Comparison of ENCODE assay signal across 9 cellular contexts in genomic region chr10:65570143-65571010, GRCh38.
DNase-seq lines count a peak whose midpoint lies in the region; ATAC-seq and TF ChIP-seq lines count a peak whose summit lies in the region.
"Had no signal": no experiment of that assay in that cellular context is flagged by ENCODE, and none has a peak within 500 bp of the region (broad histone marks: within the 10 kb centered on the region; RNA-seq: fewer than 3 reads in every experiment).

No MANE protein-coding gene starts in this region.

- POLR2A ChIA-PET in RWPE1 (lab: Yijun Ruan, JAX; ENCODE audit: low non-redundant PET): no interaction called here

- peaks cover 19% of the 10 kb centered on the region for H3K4me1 Mint-ChIP-seq in nephron progenitor cell
- no peaks in the 10 kb centered on the region for H3K4me1 Mint-ChIP-seq in activated T-helper 2 cell treated with anti-CD3 and anti-CD28 coated beads, Interferon-gamma antibody, Interleukin-2, Interleukin-4, amounts not matched to agents 10 μg/mL and 5 μg/mL and 100 μg/mL, durations not matched to agents 14 hours and 24 hours and 36 hours (ENCODE audit: low read depth)
- H3K4me1 Mint-ChIP-seq: memory B cell had no signal

- no peak overlapping the region for H3K9ac ChIP-seq in fibroblast of lung (ENCODE audit: insufficient read depth, low read length)

- intact Hi-C loops in activated T-helper 2 cell treated with anti-CD3 and anti-CD28 coated beads, Interferon-gamma antibody, Interleukin-2, Interleukin-4, amounts not matched to agents 10 μg/mL and 5 μg/mL and 100 μg/mL, durations not matched to agents 14 hours and 24 hours and 36 hours (cut with micrococcal nuclease): no loop called here

- peak overlapping the region; percentile 58 for H3K27ac ChIP-seq in HL-60 (replicated peaks)
- peak overlapping the region; percentile 77 for H3K27ac ChIP-seq in RWPE1
- H3K27ac ChIP-seq in fibroblast of lung (ENCODE audit: insufficient read depth, low read length): no peak overlapping the region

- H3K36me3 ChIP-seq in fibroblast of lung (ENCODE audit: control insufficient read depth, insufficient read depth, low read length): no peaks in the 10 kb centered on the region

- H3K4me1 ChIP-seq in fibroblast of lung (ENCODE audit: control insufficient read depth, extremely low read depth, insufficient read depth, low read length): no peaks in the 10 kb centered on the region

- no peaks in the 10 kb centered on the region for H3K9me3 Mint-ChIP-seq in nephron progenitor cell
- peaks cover 11% of the 10 kb centered on the region for H3K9me3 Mint-ChIP-seq in activated T-helper 2 cell treated with anti-CD3 and anti-CD28 coated beads, Interferon-gamma antibody, Interleukin-2, Interleukin-4, amounts not matched to agents 10 μg/mL and 5 μg/mL and 100 μg/mL, durations not matched to agents 14 hours and 24 hours and 36 hours

- H3K27me3 Mint-ChIP-seq in nephron progenitor cell (ENCODE audit: low read depth, poor library complexity): no peaks in the 10 kb centered on the region
- H3K27me3 Mint-ChIP-seq in activated T-helper 2 cell treated with anti-CD3 and anti-CD28 coated beads, Interferon-gamma antibody, Interleukin-2, Interleukin-4, amounts not matched to agents 10 μg/mL and 5 μg/mL and 100 μg/mL, durations not matched to agents 14 hours and 24 hours and 36 hours (ENCODE audit: low read depth): no peaks in the 10 kb centered on the region
- H3K27me3 Mint-ChIP-seq: memory B cell had no signal

- no peaks in the 10 kb centered on the region for H3K27me3 ChIP-seq in HL-60 (ENCODE audit: insufficient read depth, poor library complexity, severe bottlenecking)
- H3K27me3 ChIP-seq in fibroblast of lung (ENCODE audit: control insufficient read depth, insufficient read depth, low read length): no peaks in the 10 kb centered on the region

- H3K4me3 ChIP-seq in HL-60 (replicated peaks; ENCODE audit: insufficient read depth, low read length) (peak overlapping the region; percentile 10; the same call in 1 of the 2 replicates), fibroblast of lung (replicated peaks in 1 of 4; ENCODE audit: control extremely low read depth in 1 of 4, insufficient read depth in 1 of 4, low read depth in 3 of 4, low read length in 4 of 4) (peak overlapping the region; percentile 4 to 81 (median 51))

- no peak for ATAC-seq in GM18870 (IDR thresholded peaks at IDR 0.05; ENCODE audit: unreplicated experiment)

- H3K36me3 Mint-ChIP-seq in nephron progenitor cell (ENCODE audit: low read depth): peaks cover 26% of the 10 kb centered on the region
- H3K36me3 Mint-ChIP-seq in activated T-helper 2 cell treated with anti-CD3 and anti-CD28 coated beads, Interferon-gamma antibody, Interleukin-2, Interleukin-4, amounts not matched to agents 10 μg/mL and 5 μg/mL and 100 μg/mL, durations not matched to agents 14 hours and 24 hours and 36 hours (ENCODE audit: low read depth): no peaks in the 10 kb centered on the region
- H3K36me3 Mint-ChIP-seq: memory B cell had no signal

- H3K4me2 ChIP-seq in fibroblast of lung (ENCODE audit: extremely low read depth, insufficient read depth, low read length): peak overlapping the region; percentile 70

- H2AFZ ChIP-seq in fibroblast of lung (ENCODE audit: low read length): peak overlapping the region; percentile 74

- no peak for TF ChIP-seq CTCF in HL-60 (IDR thresholded peaks at IDR 0.05; ENCODE audit: insufficient read depth, low read length)
- no peak for TF ChIP-seq CTCF in RWPE1 (conservative IDR thresholded peaks at IDR 0.05; ENCODE audit: low read depth)
- peak in 1 of 2 donors; percentile 9 for TF ChIP-seq CTCF in fibroblast of lung (conservative IDR thresholded peaks at IDR 0.05 in 1 of 2, IDR thresholded peaks at IDR 0.05 in 1 of 2; ENCODE audit: low read depth in 1 of 2, low read length in 2 of 2)
- no peak for TF ChIP-seq CTCF in nephron progenitor cell (IDR thresholded peaks at IDR 0.05)

- H4K20me1 ChIP-seq in fibroblast of lung (ENCODE audit: control insufficient read depth, extremely low read depth, insufficient read depth, low read length): no peaks in the 10 kb centered on the region

- H3K4me3 Mint-ChIP-seq in nephron progenitor cell: peak overlapping the region; percentile 91
- H3K4me3 Mint-ChIP-seq in activated T-helper 2 cell treated with anti-CD3 and anti-CD28 coated beads, Interferon-gamma antibody, Interleukin-2, Interleukin-4, amounts not matched to agents 10 μg/mL and 5 μg/mL and 100 μg/mL, durations not matched to agents 14 hours and 24 hours and 36 hours (ENCODE audit: low read depth): no peak overlapping the region
- H3K4me3 Mint-ChIP-seq: memory B cell had no signal

- CTCF ChIA-PET in RWPE1 (lab: Yijun Ruan, JAX): interaction anchor here (0.6 kb wide), 2 partner anchors 83 to 313 kb away, joined by 3 read pairs; no protein-coding TSS in a partner anchor

- H3K27ac Mint-ChIP-seq in nephron progenitor cell: peak overlapping the region; percentile 58
- H3K27ac Mint-ChIP-seq in activated T-helper 2 cell treated with anti-CD3 and anti-CD28 coated beads, Interferon-gamma antibody, Interleukin-2, Interleukin-4, amounts not matched to agents 10 μg/mL and 5 μg/mL and 100 μg/mL, durations not matched to agents 14 hours and 24 hours and 36 hours: no peak overlapping the region
- H3K27ac Mint-ChIP-seq: memory B cell had no signal

- H3K9me3 ChIP-seq in fibroblast of lung (ENCODE audit: control insufficient read depth, insufficient read depth, low read depth, low read length): no peaks in the 10 kb centered on the region

- H3K79me2 ChIP-seq in fibroblast of lung (ENCODE audit: control insufficient read depth, insufficient read depth, low read length): no peaks in the 10 kb centered on the region

- DNase-seq in ELF-1 (ENCODE audit: low read depth, low spot score): peak; percentile 86
- peak in 1 of 2 experiments; percentile 14 for DNase-seq in HL-60 (ENCODE audit: low read depth in 1 of 2, low spot score in 1 of 2)
- peak; percentile 20 for DNase-seq in RWPE1 (ENCODE audit: low spot score)
- DNase-seq in fibroblast of lung (ENCODE audit: low read depth in 2 of 2): peak; percentile 44 to 53
- DNase-seq in nephron progenitor cell: peak; percentile 78
- no peak for DNase-seq in activated T-helper 2 cell treated with anti-CD3 and anti-CD28 coated beads, Interferon-gamma antibody, Interleukin-2, Interleukin-4, amounts not matched to agents 10 μg/mL and 5 μg/mL and 100 μg/mL, durations not matched to agents 14 hours and 24 hours and 36 hours (ENCODE audit: low spot score)
- DNase-seq in stimulated activated CD4-positive, alpha-beta T cell treated with anti-CD3 and anti-CD28 coated beads, Interleukin-1b, Interleukin-23, amount 100 ng/mL, for 48 hours: no peak

Comparison
In these comparisons a context has a peak if more than half of its experiments do, and no peak if none do; other contexts are left out.
1. DNase-seq: peak in ELF-1 (single experiment), RWPE1 (single experiment), fibroblast of lung (2 of 2) and nephron progenitor cell (single experiment); none in activated T-helper 2 cell treated with anti-CD3 and anti-CD28 coated beads, Interferon-gamma antibody, Interleukin-2, Interleukin-4, amounts not matched to agents 10 μg/mL and 5 μg/mL and 100 μg/mL, durations not matched to agents 14 hours and 24 hours and 36 hours (single experiment) and stimulated activated CD4-positive, alpha-beta T cell treated with anti-CD3 and anti-CD28 coated beads, Interleukin-1b, Interleukin-23, amount 100 ng/mL, for 48 hours (single experiment).